1 cellular context compared by ENCODE assay signal in the genomic region with DNA sequence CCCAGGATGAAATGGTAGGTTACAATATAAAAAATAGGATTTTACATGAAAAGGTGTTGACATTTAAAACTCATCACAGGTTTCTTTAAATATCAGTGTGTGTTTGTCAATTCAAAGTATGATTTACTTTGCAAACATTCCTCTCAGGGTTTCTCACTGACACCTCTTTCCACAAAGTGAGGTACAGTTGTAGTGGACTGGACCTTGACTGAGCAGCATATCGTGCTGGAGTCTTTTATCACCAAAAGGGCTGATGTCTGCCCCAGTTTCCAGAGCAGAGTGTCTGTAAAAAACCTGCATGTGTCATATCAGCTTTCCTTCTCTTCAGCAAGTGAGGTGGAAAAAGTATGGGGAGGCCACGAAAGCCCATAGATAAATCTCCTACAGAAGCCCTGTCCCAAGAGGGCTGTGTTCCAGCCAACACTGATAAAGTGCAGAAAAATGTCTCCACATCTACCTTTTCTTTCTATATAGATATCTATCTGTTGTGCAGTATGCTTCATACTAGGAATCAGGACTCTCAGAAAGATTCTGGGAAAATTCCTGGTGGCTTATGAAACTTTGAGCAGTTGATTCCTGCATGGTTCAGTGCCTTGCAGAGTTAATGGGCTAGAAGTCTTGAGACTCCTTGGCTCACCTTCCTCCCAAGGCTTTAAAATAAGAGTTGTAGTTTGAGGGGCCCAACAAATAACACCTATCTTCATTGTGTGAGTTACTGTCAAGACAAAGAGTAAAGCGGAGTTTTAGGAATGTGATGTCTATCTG.
TF ChIP-seq lines count a peak whose summit lies in the region.

No MANE protein-coding gene starts in this region.

TF ChIP-seq in HepG2, 621 proteins besides CTCF, POLR2A, EP300 and RAD21 (continued from another document):
- TF ChIP-seq, protein P1, sequence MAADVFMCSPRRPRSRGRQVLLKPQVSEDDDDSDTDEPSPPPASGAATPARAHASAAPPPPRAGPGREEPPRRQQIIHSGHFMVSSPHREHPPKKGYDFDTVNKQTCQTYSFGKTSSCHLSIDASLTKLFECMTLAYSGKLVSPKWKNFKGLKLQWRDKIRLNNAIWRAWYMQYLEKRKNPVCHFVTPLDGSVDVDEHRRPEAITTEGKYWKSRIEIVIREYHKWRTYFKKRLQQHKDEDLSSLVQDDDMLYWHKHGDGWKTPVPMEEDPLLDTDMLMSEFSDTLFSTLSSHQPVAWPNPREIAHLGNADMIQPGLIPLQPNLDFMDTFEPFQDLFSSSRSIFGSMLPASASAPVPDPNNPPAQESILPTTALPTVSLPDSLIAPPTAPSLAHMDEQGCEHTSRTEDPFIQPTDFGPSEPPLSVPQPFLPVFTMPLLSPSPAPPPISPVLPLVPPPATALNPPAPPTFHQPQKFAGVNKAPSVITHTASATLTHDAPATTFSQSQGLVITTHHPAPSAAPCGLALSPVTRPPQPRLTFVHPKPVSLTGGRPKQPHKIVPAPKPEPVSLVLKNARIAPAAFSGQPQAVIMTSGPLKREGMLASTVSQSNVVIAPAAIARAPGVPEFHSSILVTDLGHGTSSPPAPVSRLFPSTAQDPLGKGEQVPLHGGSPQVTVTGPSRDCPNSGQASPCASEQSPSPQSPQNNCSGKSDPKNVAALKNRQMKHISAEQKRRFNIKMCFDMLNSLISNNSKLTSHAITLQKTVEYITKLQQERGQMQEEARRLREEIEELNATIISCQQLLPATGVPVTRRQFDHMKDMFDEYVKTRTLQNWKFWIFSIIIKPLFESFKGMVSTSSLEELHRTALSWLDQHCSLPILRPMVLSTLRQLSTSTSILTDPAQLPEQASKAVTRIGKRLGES (CRISPR knock-in tag; IDR thresholded peaks at IDR 0.05; ENCODE audit: borderline replicate concordance), result no peak
- TF ChIP-seq MIER3 (CRISPR knock-in tag; IDR thresholded peaks at IDR 0.05; ENCODE audit: borderline replicate concordance) (0 out of 2 replicates have a peak, but pooled peaks have one; percentile 35), ZNF256 (CRISPR knock-in tag; conservative IDR thresholded peaks at IDR 0.05) (no peak), RCOR2 (CRISPR knock-in tag; IDR thresholded peaks at IDR 0.05) (peak; percentile 59), ZNF772 (CRISPR knock-in tag; IDR thresholded peaks at IDR 0.05) (no peak), MAZ (IDR thresholded peaks at IDR 0.05; ENCODE audit: borderline replicate concordance, low read depth, low read length) (no peak), MAZ (CRISPR knock-in tag; IDR thresholded peaks at IDR 0.05; ENCODE audit: low read depth) (no peak), MED1 (CRISPR knock-in tag; IDR thresholded peaks at IDR 0.05) (peak; percentile 45; the same call in 1 of the 2 replicates), ZNF34 (CRISPR knock-in tag; IDR thresholded peaks at IDR 0.05; ENCODE audit: borderline replicate concordance) (no peak), HMG20A (CRISPR knock-in tag; IDR thresholded peaks at IDR 0.05; ENCODE audit: borderline replicate concordance) (no peak), ZNF44 (CRISPR knock-in tag; IDR thresholded peaks at IDR 0.05) (no peak), POLR2AphosphoS5 (IDR thresholded peaks at IDR 0.05; ENCODE audit: low read depth, low read length) (peak; percentile 49; the same call in 1 of the 2 replicates), ZNF343 (CRISPR knock-in tag; IDR thresholded peaks at IDR 0.05) (no peak), CHD4 (IDR thresholded peaks at IDR 0.05; ENCODE audit: borderline replicate concordance, low read length) (no peak), REPIN1 (CRISPR knock-in tag; IDR thresholded peaks at IDR 0.05; ENCODE audit: borderline replicate concordance, low read depth) (no peak; the same call in 1 of the 2 replicates), SMARCE1 (IDR thresholded peaks at IDR 0.05; ENCODE audit: borderline replicate concordance) (no peak), FOXA1 (IDR thresholded peaks at IDR 0.05) (0 out of 2 replicates have a peak, but pooled peaks have one; percentile 11), FOXA1 (CRISPR knock-in tag; IDR thresholded peaks at IDR 0.05) (peak; percentile 33; the same call in 1 of the 2 replicates), PCBP2 (optimal IDR thresholded peaks at IDR 0.05; ENCODE audit: low read depth, low read length, poor library complexity, severe bottlenecking) (no peak), ATM (IDR thresholded peaks at IDR 0.05; ENCODE audit: borderline replicate concordance) (no peak), ZNF678 (CRISPR knock-in tag; IDR thresholded peaks at IDR 0.05) (no peak), ZNF781 (CRISPR knock-in tag; IDR thresholded peaks at IDR 0.05; ENCODE audit: borderline replicate concordance, not compliant biosample characterization) (no peak), CHD2 (IDR thresholded peaks at IDR 0.05; ENCODE audit: low read depth, low read length) (no peak), ZNF17 (CRISPR knock-in tag; IDR thresholded peaks at IDR 0.05) (no peak), CREB1 (IDR thresholded peaks at IDR 0.05) (no peak), CREB1 (CRISPR knock-in tag; IDR thresholded peaks at IDR 0.05) (no peak), ZNF747 (CRISPR knock-in tag; IDR thresholded peaks at IDR 0.05; ENCODE audit: borderline replicate concordance) (no peak), FOSL2 (CRISPR knock-in tag; IDR thresholded peaks at IDR 0.05) (peak; percentile 45; the same call in 1 of the 2 replicates), ZNF547 (CRISPR knock-in tag; IDR thresholded peaks at IDR 0.05) (no peak), MXI1 (IDR thresholded peaks at IDR 0.05; ENCODE audit: borderline replicate concordance, low read depth, low read length) (no peak), MAFG (CRISPR knock-in tag; IDR thresholded peaks at IDR 0.05) (no peak), ZNF777 (CRISPR knock-in tag; IDR thresholded peaks at IDR 0.05) (no peak), SMAD3 (CRISPR knock-in tag; IDR thresholded peaks at IDR 0.05) (peak; percentile 14; the same call in 1 of the 2 replicates)
- TF ChIP-seq, protein P2, sequence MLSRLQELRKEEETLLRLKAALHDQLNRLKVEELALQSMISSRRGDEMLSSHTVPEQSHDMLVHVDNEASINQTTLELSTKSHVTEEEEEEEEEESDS (CRISPR knock-in tag; IDR thresholded peaks at IDR 0.05; ENCODE audit: borderline replicate concordance), result no peak
- TF ChIP-seq, protein P3, sequence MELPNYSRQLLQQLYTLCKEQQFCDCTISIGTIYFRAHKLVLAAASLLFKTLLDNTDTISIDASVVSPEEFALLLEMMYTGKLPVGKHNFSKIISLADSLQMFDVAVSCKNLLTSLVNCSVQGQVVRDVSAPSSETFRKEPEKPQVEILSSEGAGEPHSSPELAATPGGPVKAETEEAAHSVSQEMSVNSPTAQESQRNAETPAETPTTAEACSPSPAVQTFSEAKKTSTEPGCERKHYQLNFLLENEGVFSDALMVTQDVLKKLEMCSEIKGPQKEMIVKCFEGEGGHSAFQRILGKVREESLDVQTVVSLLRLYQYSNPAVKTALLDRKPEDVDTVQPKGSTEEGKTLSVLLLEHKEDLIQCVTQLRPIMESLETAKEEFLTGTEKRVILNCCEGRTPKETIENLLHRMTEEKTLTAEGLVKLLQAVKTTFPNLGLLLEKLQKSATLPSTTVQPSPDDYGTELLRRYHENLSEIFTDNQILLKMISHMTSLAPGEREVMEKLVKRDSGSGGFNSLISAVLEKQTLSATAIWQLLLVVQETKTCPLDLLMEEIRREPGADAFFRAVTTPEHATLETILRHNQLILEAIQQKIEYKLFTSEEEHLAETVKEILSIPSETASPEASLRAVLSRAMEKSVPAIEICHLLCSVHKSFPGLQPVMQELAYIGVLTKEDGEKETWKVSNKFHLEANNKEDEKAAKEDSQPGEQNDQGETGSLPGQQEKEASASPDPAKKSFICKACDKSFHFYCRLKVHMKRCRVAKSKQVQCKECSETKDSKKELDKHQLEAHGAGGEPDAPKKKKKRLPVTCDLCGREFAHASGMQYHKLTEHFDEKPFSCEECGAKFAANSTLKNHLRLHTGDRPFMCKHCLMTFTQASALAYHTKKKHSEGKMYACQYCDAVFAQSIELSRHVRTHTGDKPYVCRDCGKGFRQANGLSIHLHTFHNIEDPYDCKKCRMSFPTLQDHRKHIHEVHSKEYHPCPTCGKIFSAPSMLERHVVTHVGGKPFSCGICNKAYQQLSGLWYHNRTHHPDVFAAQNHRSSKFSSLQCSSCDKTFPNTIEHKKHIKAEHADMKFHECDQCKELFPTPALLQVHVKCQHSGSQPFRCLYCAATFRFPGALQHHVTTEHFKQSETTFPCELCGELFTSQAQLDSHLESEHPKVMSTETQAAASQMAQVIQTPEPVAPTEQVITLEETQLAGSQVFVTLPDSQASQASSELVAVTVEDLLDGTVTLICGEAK (IDR thresholded peaks at IDR 0.05), result no peak
- TF ChIP-seq, protein P3 (CRISPR knock-in tag; IDR thresholded peaks at IDR 0.05), result no peak
- TF ChIP-seq, protein P4, sequence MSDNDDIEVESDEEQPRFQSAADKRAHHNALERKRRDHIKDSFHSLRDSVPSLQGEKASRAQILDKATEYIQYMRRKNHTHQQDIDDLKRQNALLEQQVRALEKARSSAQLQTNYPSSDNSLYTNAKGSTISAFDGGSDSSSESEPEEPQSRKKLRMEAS (IDR thresholded peaks at IDR 0.05), result no peak
- TF ChIP-seq, protein P5, sequence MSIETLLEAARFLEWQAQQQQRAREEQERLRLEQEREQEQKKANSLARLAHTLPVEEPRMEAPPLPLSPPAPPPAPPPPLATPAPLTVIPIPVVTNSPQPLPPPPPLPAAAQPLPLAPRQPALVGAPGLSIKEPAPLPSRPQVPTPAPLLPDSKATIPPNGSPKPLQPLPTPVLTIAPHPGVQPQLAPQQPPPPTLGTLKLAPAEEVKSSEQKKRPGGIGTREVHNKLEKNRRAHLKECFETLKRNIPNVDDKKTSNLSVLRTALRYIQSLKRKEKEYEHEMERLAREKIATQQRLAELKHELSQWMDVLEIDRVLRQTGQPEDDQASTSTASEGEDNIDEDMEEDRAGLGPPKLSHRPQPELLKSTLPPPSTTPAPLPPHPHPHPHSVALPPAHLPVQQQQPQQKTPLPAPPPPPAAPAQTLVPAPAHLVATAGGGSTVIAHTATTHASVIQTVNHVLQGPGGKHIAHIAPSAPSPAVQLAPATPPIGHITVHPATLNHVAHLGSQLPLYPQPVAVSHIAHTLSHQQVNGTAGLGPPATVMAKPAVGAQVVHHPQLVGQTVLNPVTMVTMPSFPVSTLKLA (IDR thresholded peaks at IDR 0.05), result no peak
- TF ChIP-seq, protein P6, sequence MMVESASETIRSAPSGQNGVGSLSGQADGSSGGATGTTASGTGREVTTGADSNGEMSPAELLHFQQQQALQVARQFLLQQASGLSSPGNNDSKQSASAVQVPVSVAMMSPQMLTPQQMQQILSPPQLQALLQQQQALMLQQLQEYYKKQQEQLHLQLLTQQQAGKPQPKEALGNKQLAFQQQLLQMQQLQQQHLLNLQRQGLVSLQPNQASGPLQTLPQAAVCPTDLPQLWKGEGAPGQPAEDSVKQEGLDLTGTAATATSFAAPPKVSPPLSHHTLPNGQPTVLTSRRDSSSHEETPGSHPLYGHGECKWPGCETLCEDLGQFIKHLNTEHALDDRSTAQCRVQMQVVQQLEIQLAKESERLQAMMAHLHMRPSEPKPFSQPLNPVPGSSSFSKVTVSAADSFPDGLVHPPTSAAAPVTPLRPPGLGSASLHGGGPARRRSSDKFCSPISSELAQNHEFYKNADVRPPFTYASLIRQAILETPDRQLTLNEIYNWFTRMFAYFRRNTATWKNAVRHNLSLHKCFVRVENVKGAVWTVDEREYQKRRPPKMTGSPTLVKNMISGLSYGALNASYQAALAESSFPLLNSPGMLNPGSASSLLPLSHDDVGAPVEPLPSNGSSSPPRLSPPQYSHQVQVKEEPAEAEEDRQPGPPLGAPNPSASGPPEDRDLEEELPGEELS (CRISPR knock-in tag; IDR thresholded peaks at IDR 0.05), result peak; percentile 47
- TF ChIP-seq, protein P7, sequence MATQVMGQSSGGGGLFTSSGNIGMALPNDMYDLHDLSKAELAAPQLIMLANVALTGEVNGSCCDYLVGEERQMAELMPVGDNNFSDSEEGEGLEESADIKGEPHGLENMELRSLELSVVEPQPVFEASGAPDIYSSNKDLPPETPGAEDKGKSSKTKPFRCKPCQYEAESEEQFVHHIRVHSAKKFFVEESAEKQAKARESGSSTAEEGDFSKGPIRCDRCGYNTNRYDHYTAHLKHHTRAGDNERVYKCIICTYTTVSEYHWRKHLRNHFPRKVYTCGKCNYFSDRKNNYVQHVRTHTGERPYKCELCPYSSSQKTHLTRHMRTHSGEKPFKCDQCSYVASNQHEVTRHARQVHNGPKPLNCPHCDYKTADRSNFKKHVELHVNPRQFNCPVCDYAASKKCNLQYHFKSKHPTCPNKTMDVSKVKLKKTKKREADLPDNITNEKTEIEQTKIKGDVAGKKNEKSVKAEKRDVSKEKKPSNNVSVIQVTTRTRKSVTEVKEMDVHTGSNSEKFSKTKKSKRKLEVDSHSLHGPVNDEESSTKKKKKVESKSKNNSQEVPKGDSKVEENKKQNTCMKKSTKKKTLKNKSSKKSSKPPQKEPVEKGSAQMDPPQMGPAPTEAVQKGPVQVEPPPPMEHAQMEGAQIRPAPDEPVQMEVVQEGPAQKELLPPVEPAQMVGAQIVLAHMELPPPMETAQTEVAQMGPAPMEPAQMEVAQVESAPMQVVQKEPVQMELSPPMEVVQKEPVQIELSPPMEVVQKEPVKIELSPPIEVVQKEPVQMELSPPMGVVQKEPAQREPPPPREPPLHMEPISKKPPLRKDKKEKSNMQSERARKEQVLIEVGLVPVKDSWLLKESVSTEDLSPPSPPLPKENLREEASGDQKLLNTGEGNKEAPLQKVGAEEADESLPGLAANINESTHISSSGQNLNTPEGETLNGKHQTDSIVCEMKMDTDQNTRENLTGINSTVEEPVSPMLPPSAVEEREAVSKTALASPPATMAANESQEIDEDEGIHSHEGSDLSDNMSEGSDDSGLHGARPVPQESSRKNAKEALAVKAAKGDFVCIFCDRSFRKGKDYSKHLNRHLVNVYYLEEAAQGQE (IDR thresholded peaks at IDR 0.05; ENCODE audit: borderline replicate concordance in 1 of 2, low read depth in 1 of 2, low read length in 2 of 2), result no peak
